Comparison of ENCODE assay signal across 18 cellular contexts in the genomic region with DNA sequence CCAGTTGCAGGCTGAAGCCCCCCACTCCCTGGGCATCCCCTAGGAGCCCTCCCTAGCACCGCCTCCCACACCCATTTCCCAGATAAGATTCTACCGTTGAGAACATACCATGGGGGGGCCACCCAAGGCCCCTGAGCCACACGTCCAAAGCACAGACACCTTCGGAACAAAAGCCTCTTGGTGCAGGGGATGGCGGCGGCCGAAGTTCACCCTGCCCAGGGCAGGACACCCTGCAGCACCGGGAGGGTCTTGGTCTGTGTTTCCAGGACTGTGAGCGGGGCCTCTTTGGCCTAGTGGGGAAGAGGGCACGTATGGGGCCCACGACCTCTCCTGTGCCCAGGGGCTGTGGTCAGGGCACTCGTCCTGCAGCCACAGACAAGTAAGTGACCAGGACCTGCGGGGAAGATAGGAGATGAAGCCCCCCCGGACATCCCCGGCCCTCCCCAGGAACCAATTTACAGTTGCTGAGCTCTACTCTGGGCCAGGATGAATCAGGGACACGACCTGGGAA.
"Had no signal": no experiment of that assay in that cellular context is flagged by ENCODE, and none has a peak within 500 bp of the region (broad histone marks: within the 10 kb centered on the region; RNA-seq: fewer than 3 reads in every experiment).

No MANE protein-coding gene starts in this region.

- H3K4me3 Mint-ChIP-seq: activated T-cell treated with anti-CD3 and anti-CD28 coated beads, Interleukin-2, amount 50 U/mL, for 24 hours; memory B cell; naive thymus-derived CD8-positive, alpha-beta T cell had no signal

- H3K4me3 ChIP-seq: left ventricle myocardium inferior, SK-N-MC had no signal

- H3K27me3 Mint-ChIP-seq: activated T-cell treated with anti-CD3 and anti-CD28 coated beads, Interleukin-2, amount 50 U/mL, for 24 hours had no signal

- H3K36me3 ChIP-seq: left ventricle myocardium inferior, neutrophil had no signal

- H3K27ac ChIP-seq: left ventricle myocardium inferior, neutrophil, SK-N-MC, VCaP had no signal

- DNase-seq: activated CD4-positive, alpha-beta T cell treated with anti-CD3 and anti-CD28 coated beads for 4 hours; activated effector memory CD4-positive, alpha-beta T cell treated with anti-CD3 and anti-CD28 coated beads, Interleukin-2, amount 50 U/mL, for 16 hours; activated T-cell treated with anti-CD3 and anti-CD28 coated beads, Interleukin-2, amount 50 U/mL, for 24 hours; central memory CD4-positive, alpha-beta T cell; cortex of kidney; effector CD4-positive, alpha-beta T cell; foreskin fibroblast; glutamatergic neuron; left ventricle myocardium inferior; small intestine; stimulated activated naive CD8-positive, alpha-beta T cell treated with anti-CD3 and anti-CD28 coated beads, Interleukin-15, Interleukin-2, amounts not matched to agents 100 U/mL and 50 U/mL, for 24 hours; trophoblast cell had no signal

- H3K27ac Mint-ChIP-seq: activated naive CD4-positive, alpha-beta T cell treated with anti-CD3 and anti-CD28 coated beads, Interleukin-2, amount 50 U/mL, for 72 hours; activated T-cell treated with anti-CD3 and anti-CD28 coated beads, Interleukin-2, amount 50 U/mL, for 24 hours; memory B cell had no signal

- ATAC-seq: activated naive CD4-positive, alpha-beta T cell treated with anti-CD3 and anti-CD28 coated beads, Interleukin-2, amount 50 U/mL, for 72 hours; naive thymus-derived CD8-positive, alpha-beta T cell; stimulated activated naive CD8-positive, alpha-beta T cell treated with anti-CD3 and anti-CD28 coated beads, Interleukin-15, Interleukin-2, amounts not matched to agents 100 U/mL and 50 U/mL, for 24 hours had no signal

- H3K9me3 Mint-ChIP-seq: activated naive CD4-positive, alpha-beta T cell treated with anti-CD3 and anti-CD28 coated beads, Interleukin-2, amount 50 U/mL, for 72 hours; activated T-cell treated with anti-CD3 and anti-CD28 coated beads, Interleukin-2, amount 50 U/mL, for 24 hours; memory B cell; naive thymus-derived CD8-positive, alpha-beta T cell had no signal

- H3K27me3 ChIP-seq: neutrophil had no signal

- H3K36me3 Mint-ChIP-seq: activated naive CD4-positive, alpha-beta T cell treated with anti-CD3 and anti-CD28 coated beads, Interleukin-2, amount 50 U/mL, for 72 hours; memory B cell; naive thymus-derived CD8-positive, alpha-beta T cell had no signal

- H3K9me3 ChIP-seq: left ventricle myocardium inferior, neutrophil had no signal
